In genomic region chr1:201650608-201650933, GRCh38 we compare ENCODE assay signal across 13 cellular contexts.
A peak's percentile ranks its signal among the peaks of the same experiment; 100 is the strongest.
DNase-seq lines count a peak whose midpoint lies in the region; ATAC-seq and TF ChIP-seq lines count a peak whose summit lies in the region.
"Had no signal": no experiment of that assay in that cellular context is flagged by ENCODE, and none has a peak within 500 bp of the region (broad histone marks: within the 10 kb centered on the region; RNA-seq: fewer than 3 reads in every experiment).

No MANE protein-coding gene starts in this region.

- no peaks in the 10 kb centered on the region for H3K9me3 Mint-ChIP-seq in activated T-helper 17 cell treated with anti-CD3 and anti-CD28 coated beads, Interleukin-2, amount 50 U/mL, for 72 hours
- H3K9me3 Mint-ChIP-seq: activated CD4-positive, alpha-beta T cell treated with anti-CD3 and anti-CD28 coated beads, Interleukin-2, amount 10 ng/mL, durations not matched to agents 24 days and 14 days; natural killer cell treated with Interleukin-12 subunit alpha and Interleukin-12 subunit beta and Interleukin-15 and Interleukin-18, amount 100 ng/mL, for 72 hours had no signal

- H3K4me3 ChIP-seq in LNCaP clone FGC (ENCODE audit: low read depth, low read length): peak overlapping the region; percentile 51
- H3K4me3 ChIP-seq in colonic mucosa: peak overlapping the region; percentile 70
- peak overlapping the region; percentile 41 for H3K4me3 ChIP-seq in mesodermal cell (ENCODE audit: extremely low read depth, insufficient read depth, low read length, poor library complexity, severe bottlenecking)
- peak overlapping the region in 1 of 3 donors; percentile 58 for H3K4me3 ChIP-seq in thyroid gland (replicated peaks in 1 of 3)

- H3K9ac ChIP-seq in colonic mucosa (ENCODE audit: low read depth in 2 of 2, low read length in 2 of 2): peak overlapping the region; percentile 64 to 86

- H3K36me3 Mint-ChIP-seq in activated T-helper 17 cell treated with anti-CD3 and anti-CD28 coated beads, Interleukin-2, amount 50 U/mL, for 72 hours (ENCODE audit: low read depth): no peaks in the 10 kb centered on the region
- H3K36me3 Mint-ChIP-seq: natural killer cell treated with Interleukin-12 subunit alpha and Interleukin-12 subunit beta and Interleukin-15 and Interleukin-18, amount 100 ng/mL, for 72 hours had no signal

- no peak for TF ChIP-seq POLR2A in thyroid gland (IDR thresholded peaks at IDR 0.05)

- H3K27me3 Mint-ChIP-seq in activated T-helper 17 cell treated with anti-CD3 and anti-CD28 coated beads, Interleukin-2, amount 50 U/mL, for 72 hours: peaks cover 24% of the 10 kb centered on the region

- WGBS in mesodermal cell (ENCODE audit: insufficient coverage in 2 of 2), 2 experiments: 13 to 22% methylated on average over 10 of the region's 13 CpGs
- WGBS in thyroid gland, 2 donors: 21 to 42% methylated on average over 6 to 13 of the region's 13 CpGs

- no peak for ATAC-seq in HG02973 (IDR thresholded peaks at IDR 0.05; ENCODE audit: unreplicated experiment)
- ATAC-seq in activated T-helper 17 cell treated with anti-CD3 and anti-CD28 coated beads, Interleukin-2, amount 50 U/mL, for 72 hours (replicated peaks): no peak
- no peak for ATAC-seq in GM21390 (IDR thresholded peaks at IDR 0.05; ENCODE audit: unreplicated experiment)
- ATAC-seq in left colon: no peak
- ATAC-seq: natural killer cell treated with Interleukin-12 subunit alpha and Interleukin-12 subunit beta and Interleukin-15 and Interleukin-18, amount 100 ng/mL, for 72 hours had no signal

- H3K4me1 ChIP-seq in colonic mucosa: peaks cover 12% of the 10 kb centered on the region
- H3K4me1 ChIP-seq in mesodermal cell (ENCODE audit: control insufficient read depth, insufficient read depth, low read length, poor library complexity, severe bottlenecking): peaks cover 17% of the 10 kb centered on the region
- peaks cover 37 to 50% of the 10 kb centered on the region in 2 donors for H3K4me1 ChIP-seq in thyroid gland

- H3K36me3 ChIP-seq in colonic mucosa: no peaks in the 10 kb centered on the region
- peaks cover 19% of the 10 kb centered on the region for H3K36me3 ChIP-seq in mesodermal cell (ENCODE audit: control insufficient read depth, insufficient read depth, low read length)
- H3K36me3 ChIP-seq in thyroid gland: no peaks in the 10 kb centered on the region

- no peaks in the 10 kb centered on the region for H3K4me1 Mint-ChIP-seq in activated T-helper 17 cell treated with anti-CD3 and anti-CD28 coated beads, Interleukin-2, amount 50 U/mL, for 72 hours
- H3K4me1 Mint-ChIP-seq: activated CD4-positive, alpha-beta T cell treated with anti-CD3 and anti-CD28 coated beads, Interleukin-2, amount 10 ng/mL, durations not matched to agents 24 days and 14 days had no signal

- TF ChIP-seq CTCF in LNCaP clone FGC (IDR thresholded peaks at IDR 0.05; ENCODE audit: control insufficient read depth, extremely low read depth, insufficient read depth) (no peak), colonic mucosa (IDR thresholded peaks at IDR 0.05) (no peak), thyroid gland (IDR thresholded peaks at IDR 0.05) (no peak)

- H3K4me3 Mint-ChIP-seq in activated T-helper 17 cell treated with anti-CD3 and anti-CD28 coated beads, Interleukin-2, amount 50 U/mL, for 72 hours: no peak overlapping the region
- H3K4me3 Mint-ChIP-seq: activated CD4-positive, alpha-beta T cell treated with anti-CD3 and anti-CD28 coated beads, Interleukin-2, amount 10 ng/mL, durations not matched to agents 24 days and 14 days; natural killer cell treated with Interleukin-12 subunit alpha and Interleukin-12 subunit beta and Interleukin-15 and Interleukin-18, amount 100 ng/mL, for 72 hours had no signal

- no peak overlapping the region for H3K27ac Mint-ChIP-seq in activated T-helper 17 cell treated with anti-CD3 and anti-CD28 coated beads, Interleukin-2, amount 50 U/mL, for 72 hours
- H3K27ac Mint-ChIP-seq: activated CD4-positive, alpha-beta T cell treated with anti-CD3 and anti-CD28 coated beads, Interleukin-2, amount 10 ng/mL, durations not matched to agents 24 days and 14 days; natural killer cell treated with Interleukin-12 subunit alpha and Interleukin-12 subunit beta and Interleukin-15 and Interleukin-18, amount 100 ng/mL, for 72 hours had no signal

- H3K27me3 ChIP-seq in colonic mucosa (peaks cover 11% of the 10 kb centered on the region), thyroid gland (no peaks in the 10 kb centered on the region)

- intact Hi-C loops in colonic mucosa (cut with DNase I) (loop anchor here (5.0 kb wide), 1 partner anchor 37 kb away; no protein-coding TSS in a partner anchor), thyroid gland (cut with DNase I) (loop anchor here (5.0 kb wide), 1 partner anchor 58 kb away; no protein-coding TSS in a partner anchor), left colon (cut with DNase I, micrococcal nuclease) (no loop called here)

- peak overlapping the region; percentile 87 for H3K27ac ChIP-seq in colonic mucosa
- H3K27ac ChIP-seq in mesodermal cell (ENCODE audit: low read depth, low read length, severe bottlenecking): no peak overlapping the region
- H3K27ac ChIP-seq in thyroid gland: peak overlapping the region; percentile 81 to 96 (median 94)

- no peak for DNase-seq in LNCaP clone FGC (ENCODE audit: low read depth)
- no peak for DNase-seq in colonic mucosa
- DNase-seq in thyroid gland: no peak
- DNase-seq in left colon: no peak
- DNase-seq: activated CD4-positive, alpha-beta T cell treated with anti-CD3 and anti-CD28 coated beads, Interleukin-2, amount 10 ng/mL, durations not matched to agents 24 days and 14 days; dermis blood vessel endothelial cell; Karpas-422; stimulated activated naive CD4-positive, alpha-beta T cell treated with Interleukin-2 at 50 U/mL for 16 hours had no signal

- H3K9me3 ChIP-seq in colonic mucosa: no peaks in the 10 kb centered on the region
- H3K9me3 ChIP-seq in mesodermal cell (ENCODE audit: control insufficient read depth, low read length): no peaks in the 10 kb centered on the region
- no peaks in the 10 kb centered on the region for H3K9me3 ChIP-seq in thyroid gland

Comparison
In these comparisons a context has a peak if more than half of its experiments do, and no peak if none do; other contexts are left out.
1. intact Hi-C loops: an anchor here in colonic mucosa (5.0 kb wide) and thyroid gland (5.0 kb wide); none called in left colon.